ENCODE assay signal across 7 cellular contexts in genomic region chr1:40385437-40386310, GRCh38. TPM values are rescaled to one million over a fixed set of nuclear protein-coding genes. Genes with fewer than 3 reads are reported as not detected.
DNase-seq lines count a peak whose midpoint lies in the region; ATAC-seq and TF ChIP-seq lines count a peak whose summit lies in the region.

No MANE protein-coding gene starts in this region.

- H3K4me3 Mint-ChIP-seq in osteocyte (ENCODE audit: unreplicated experiment): no peak overlapping the region

- ATAC-seq in GM19043 (IDR thresholded peaks at IDR 0.05; ENCODE audit: low read depth, unreplicated experiment) (peak; percentile 66), HG03064 (IDR thresholded peaks at IDR 0.05; ENCODE audit: low read depth, unreplicated experiment) (peak; percentile 49)

- DNase-seq in SW480 (ENCODE audit: low spot score): peak; percentile 39
- DNase-seq in coronary artery (ENCODE audit: low spot score): no peak
- DNase-seq in osteocyte (ENCODE audit: extremely low spot score, unreplicated experiment): no peak
- DNase-seq in NCI-H748 treated with DMSO at 0.1 percent for 48 hours (lab: John Stamatoyannopoulos, UW): no peak
- DNase-seq in D341Med (ENCODE audit: low spot score): no peak

- H3K27me3 Mint-ChIP-seq in osteocyte (ENCODE audit: unreplicated experiment): no peaks in the 10 kb centered on the region

- H3K9me3 Mint-ChIP-seq in osteocyte (ENCODE audit: unreplicated experiment): no peaks in the 10 kb centered on the region

- H3K4me1 Mint-ChIP-seq in osteocyte (ENCODE audit: unreplicated experiment): peaks cover 22% of the 10 kb centered on the region

- peak overlapping the region; percentile 14 for H3K4me3 ChIP-seq in coronary artery

- peaks cover 4% of the 10 kb centered on the region for H3K36me3 Mint-ChIP-seq in osteocyte (ENCODE audit: unreplicated experiment)

- H3K27ac Mint-ChIP-seq in osteocyte (ENCODE audit: unreplicated experiment): peak overlapping the region; percentile 6

- no peak for TF ChIP-seq CTCF in coronary artery (IDR thresholded peaks at IDR 0.05)
- TF ChIP-seq CTCF in osteocyte (IDR thresholded peaks at IDR 0.05): no peak

- H3K27ac ChIP-seq in coronary artery: peak overlapping the region; percentile 60 to 69

RNA-seq across cellular contexts. Expression of gene SMAP2, which starts 12.1 kb away (rescaled TPM):
- 12.7 TPM in 2 replicates for total RNA-seq in osteocyte
